8 cellular contexts compared by ENCODE assay signal in genomic region chr9:94084314-94084713, GRCh38. TPM values are rescaled to one million over a fixed set of nuclear protein-coding genes. Genes with fewer than 3 reads are reported as not detected.
DNase-seq lines count a peak whose midpoint lies in the region; ATAC-seq and TF ChIP-seq lines count a peak whose summit lies in the region.

A gene with protein sequence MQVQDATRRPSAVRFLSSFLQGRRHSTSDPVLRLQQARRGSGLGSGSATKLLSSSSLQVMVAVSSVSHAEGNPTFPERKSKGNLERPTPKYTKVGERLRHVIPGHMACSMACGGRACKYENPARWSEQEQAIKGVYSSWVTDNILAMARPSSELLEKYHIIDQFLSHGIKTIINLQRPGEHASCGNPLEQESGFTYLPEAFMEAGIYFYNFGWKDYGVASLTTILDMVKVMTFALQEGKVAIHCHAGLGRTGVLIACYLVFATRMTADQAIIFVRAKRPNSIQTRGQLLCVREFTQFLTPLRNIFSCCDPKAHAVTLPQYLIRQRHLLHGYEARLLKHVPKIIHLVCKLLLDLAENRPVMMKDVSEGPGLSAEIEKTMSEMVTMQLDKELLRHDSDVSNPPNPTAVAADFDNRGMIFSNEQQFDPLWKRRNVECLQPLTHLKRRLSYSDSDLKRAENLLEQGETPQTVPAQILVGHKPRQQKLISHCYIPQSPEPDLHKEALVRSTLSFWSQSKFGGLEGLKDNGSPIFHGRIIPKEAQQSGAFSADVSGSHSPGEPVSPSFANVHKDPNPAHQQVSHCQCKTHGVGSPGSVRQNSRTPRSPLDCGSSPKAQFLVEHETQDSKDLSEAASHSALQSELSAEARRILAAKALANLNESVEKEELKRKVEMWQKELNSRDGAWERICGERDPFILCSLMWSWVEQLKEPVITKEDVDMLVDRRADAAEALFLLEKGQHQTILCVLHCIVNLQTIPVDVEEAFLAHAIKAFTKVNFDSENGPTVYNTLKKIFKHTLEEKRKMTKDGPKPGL (plus strand): TSS chr9:94084464. CDS start chr9:94084531, 67 bp downstream.

- H4K91ac ChIP-seq in neuronal stem cell (ENCODE audit: low read depth, low read length, poor library complexity): peak within 1 kb of the TSS; percentile 54

- H3K79me2 ChIP-seq in Karpas-422 (ENCODE audit: low read length): no peaks in the 10 kb centered on the region

- peak within 1 kb of the TSS; percentile 16 for H3K27ac ChIP-seq in neuronal stem cell (replicated peaks; ENCODE audit: low read length)
- H3K27ac ChIP-seq in Karpas-422 (ENCODE audit: low read length): no peak within 1 kb of the TSS

- no peak within 1 kb of the TSS for H2BK15ac ChIP-seq in neuronal stem cell (ENCODE audit: low read length)

- H2AFZ ChIP-seq in neuronal stem cell (ENCODE audit: low read length): peak within 1 kb of the TSS; percentile 95
- H2AFZ ChIP-seq in Karpas-422 (ENCODE audit: low read length): no peak within 1 kb of the TSS

- no peak within 1 kb of the TSS for H2BK5ac ChIP-seq in neuronal stem cell (ENCODE audit: low read length)

- ATAC-seq in GM19455 (IDR thresholded peaks at IDR 0.05; ENCODE audit: unreplicated experiment): no peak

- H2BK12ac ChIP-seq in neuronal stem cell (ENCODE audit: low read length): no peak within 1 kb of the TSS

- no peak within 1 kb of the TSS for H3K4ac ChIP-seq in neuronal stem cell (ENCODE audit: low read length)

- H2AK5ac ChIP-seq in neuronal stem cell (ENCODE audit: low read depth, low read length): no peak within 1 kb of the TSS

- no peak within 1 kb of the TSS for H2BK120ac ChIP-seq in neuronal stem cell (ENCODE audit: low read depth, low read length)

- no peak for TF ChIP-seq CTCF in fibroblast of pulmonary artery (IDR thresholded peaks at IDR 0.05; ENCODE audit: low read length, missing control alignments)
- no peak for TF ChIP-seq CTCF in GM13977 (IDR thresholded peaks at IDR 0.05; ENCODE audit: extremely low read depth, insufficient read depth, missing control alignments)

- H3K4me1 ChIP-seq in neuronal stem cell (ENCODE audit: control insufficient read depth in 2 of 2, insufficient read depth in 1 of 2, low read depth in 1 of 2, low read length in 2 of 2): peaks cover 10 to 19% of the 10 kb centered on the region in 2 donors
- no peaks in the 10 kb centered on the region for H3K4me1 ChIP-seq in Karpas-422 (ENCODE audit: low read length)

- H3K9ac ChIP-seq in neuronal stem cell (ENCODE audit: low read depth, low read length, poor library complexity) (peak within 1 kb of the TSS; percentile 51), Karpas-422 (ENCODE audit: low read length) (no peak within 1 kb of the TSS)

- in situ Hi-C loops in GM13977 (cut with MboI; ENCODE audit: low pct_unique_long_range_greater_than_20kb, low sequenced_read_pairs, unreplicated experiment): no loop called here

- DNase-seq in ELR (ENCODE audit: low read depth) (peak; percentile 60), NCI-H510A treated with DMSO at 0.1 percent for 48 hours (lab: John Stamatoyannopoulos, UW) (peak; percentile 67), fibroblast of pulmonary artery (ENCODE audit: low read depth) (peak; percentile 88), neuronal stem cell (ENCODE audit: low spot score) (peak; percentile 62), Karpas-422 (no peak), GM13977 (ENCODE audit: low spot score) (no peak), epidermal melanocyte (ENCODE audit: insufficient read length, low spot score) (no peak)

- H4K8ac ChIP-seq in neuronal stem cell (ENCODE audit: low read depth, low read length): no peak within 1 kb of the TSS

- H3K4me2 ChIP-seq in neuronal stem cell (ENCODE audit: insufficient read depth, low read length, poor library complexity, severe bottlenecking) (peak within 1 kb of the TSS; percentile 42), Karpas-422 (ENCODE audit: low read depth, low read length, poor library complexity, severe bottlenecking) (no peak within 1 kb of the TSS)

- no peaks in the 10 kb centered on the region for H4K20me1 ChIP-seq in Karpas-422 (ENCODE audit: insufficient read depth, low read depth, low read length)

- no peaks in the 10 kb centered on the region for H3K9me2 ChIP-seq in Karpas-422 (replicated peaks; ENCODE audit: insufficient read depth, low read length)

- H3K79me1 ChIP-seq in neuronal stem cell (ENCODE audit: low read depth, low read length): no peaks in the 10 kb centered on the region

- H3K36me3 ChIP-seq in neuronal stem cell (replicated peaks in 1 of 2; ENCODE audit: control insufficient read depth in 2 of 2, insufficient read depth in 2 of 2, low read length in 2 of 2) (peaks cover 2 to 22% of the 10 kb centered on the region in 2 donors), Karpas-422 (ENCODE audit: insufficient read depth, low read length) (no peaks in the 10 kb centered on the region)

- peak within 1 kb of the TSS; percentile 96 for H3K18ac ChIP-seq in neuronal stem cell (ENCODE audit: low read length)

- H3K14ac ChIP-seq in neuronal stem cell (ENCODE audit: low read length): no peak within 1 kb of the TSS

- peak within 1 kb of the TSS; percentile 28 for H3K4me3 ChIP-seq in fibroblast of pulmonary artery (replicated peaks; ENCODE audit: low read depth, low read length)
- H3K4me3 ChIP-seq in neuronal stem cell (ENCODE audit: low read length in 2 of 2): peak within 1 kb of the TSS; percentile 37 to 69
- no peak within 1 kb of the TSS for H3K4me3 ChIP-seq in Karpas-422 (ENCODE audit: low read length)

- WGBS in neuronal stem cell (ENCODE audit: extremely low coverage in 2 of 2, insufficient read length in 2 of 2, insufficient replicate concordance in 1 of 2), 2 donors: no CpG with 5 or more reads among the region's 14 CpGs

- no peaks in the 10 kb centered on the region for H3K27me3 ChIP-seq in neuronal stem cell (ENCODE audit: control insufficient read depth in 3 of 3, insufficient read depth in 3 of 3, low read depth in 1 of 3, low read length in 3 of 3)
- no peaks in the 10 kb centered on the region for H3K27me3 ChIP-seq in Karpas-422 (ENCODE audit: low read length)

- H3K9me3 ChIP-seq in neuronal stem cell (replicated peaks in 1 of 2; ENCODE audit: control insufficient read depth in 2 of 2, insufficient read depth in 1 of 2, low read depth in 1 of 2, low read length in 2 of 2) (no peaks in the 10 kb centered on the region), Karpas-422 (ENCODE audit: low read length) (no peaks in the 10 kb centered on the region)

- no peak within 1 kb of the TSS for H3K23ac ChIP-seq in neuronal stem cell (ENCODE audit: low read depth, low read length, poor library complexity)

RNA-seq across cellular contexts. Expression of the gene that starts here (rescaled TPM):
- polyA plus RNA-seq in neuronal stem cell (2013, experiment 1 of 2): 4.8 TPM
- polyA plus RNA-seq in neuronal stem cell (2013, experiment 2 of 2): 5.3 TPM
- total RNA-seq in Karpas-422 (2014; rRNA removed; shearing (Covaris generic); ENCODE audit: low replicate concordance): 1.5 and 2.3 TPM in 2 replicates

Comparison
In these comparisons a context has a peak if more than half of its experiments do, and no peak if none do; other contexts are left out.
1. DNase-seq: peak in ELR (single experiment), NCI-H510A treated with DMSO at 0.1 percent for 48 hours (single experiment), fibroblast of pulmonary artery (single experiment) and neuronal stem cell (single experiment); none in Karpas-422 (single experiment), GM13977 (single experiment) and epidermal melanocyte (single experiment).